Comparison of ENCODE assay signal across 14 cellular contexts in the genomic region with DNA sequence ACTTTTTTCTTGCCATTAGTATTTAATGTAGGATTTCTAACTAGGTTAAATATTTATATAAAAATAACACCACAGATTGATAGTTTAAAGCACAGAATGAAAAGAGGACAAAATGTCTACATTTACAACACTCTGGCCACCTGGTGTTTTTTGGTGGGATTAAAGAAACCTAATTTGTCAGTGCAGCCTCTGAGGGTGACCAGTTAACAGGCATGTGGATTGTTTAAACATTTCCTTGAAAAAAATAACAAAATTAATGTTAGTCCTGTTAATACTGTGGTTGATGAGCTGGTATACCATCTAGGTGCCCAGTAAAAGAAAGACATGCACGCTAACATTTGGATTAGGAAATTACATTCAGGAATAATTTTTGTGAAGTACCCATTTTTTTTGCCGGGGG. TPM values are rescaled to one million over a fixed set of nuclear protein-coding genes. Genes with fewer than 3 reads are reported as not detected.
DNase-seq lines count a peak whose midpoint lies in the region; ATAC-seq and TF ChIP-seq lines count a peak whose summit lies in the region.
"Had no signal": no experiment of that assay in that cellular context is flagged by ENCODE, and none has a peak within 500 bp of the region (broad histone marks: within the 10 kb centered on the region; RNA-seq: fewer than 3 reads in every experiment).

No MANE protein-coding gene starts in this region.

- peak overlapping the region; percentile 28 for H3K4me3 Mint-ChIP-seq in activated naive CD4-positive, alpha-beta T cell treated with anti-CD3 and anti-CD28 coated beads, Interleukin-2, amount 10 ng/mL, durations not matched to agents 7 days and 5 days
- no peak overlapping the region for H3K4me3 Mint-ChIP-seq in T-helper 17 cell
- H3K4me3 Mint-ChIP-seq in stimulated activated memory B cell treated with anti-CD40 and anti-IgM and Interleukin-4, amounts not matched to agents 10 μg/mL and 1 μg/mL and 100 μg/mL, for 72 hours: no peak overlapping the region
- H3K4me3 Mint-ChIP-seq: GM23338 had no signal

- H3K27ac Mint-ChIP-seq in activated naive CD4-positive, alpha-beta T cell treated with anti-CD3 and anti-CD28 coated beads, Interleukin-2, amount 10 ng/mL, durations not matched to agents 7 days and 5 days: peak overlapping the region; percentile 82
- H3K27ac Mint-ChIP-seq in T-helper 17 cell: peak overlapping the region; percentile 94
- H3K27ac Mint-ChIP-seq in stimulated activated memory B cell treated with anti-CD40 and anti-IgM and Interleukin-4, amounts not matched to agents 10 μg/mL and 1 μg/mL and 100 μg/mL, for 72 hours: peak overlapping the region; percentile 62
- H3K27ac Mint-ChIP-seq: GM23338 had no signal

- H3K4me1 ChIP-seq in lower lobe of right lung: peaks cover 39% of the 10 kb centered on the region
- H3K4me1 ChIP-seq: Caco-2 had no signal

- H3K36me3 Mint-ChIP-seq in activated naive CD4-positive, alpha-beta T cell treated with anti-CD3 and anti-CD28 coated beads, Interleukin-2, amount 10 ng/mL, durations not matched to agents 7 days and 5 days: peaks cover 75% of the 10 kb centered on the region
- H3K36me3 Mint-ChIP-seq in T-helper 17 cell (ENCODE audit: low read depth): peaks cover 3% of the 10 kb centered on the region
- peaks cover 54% of the 10 kb centered on the region for H3K36me3 Mint-ChIP-seq in stimulated activated memory B cell treated with anti-CD40 and anti-IgM and Interleukin-4, amounts not matched to agents 10 μg/mL and 1 μg/mL and 100 μg/mL, for 72 hours

- H3K9me3 Mint-ChIP-seq in activated naive CD4-positive, alpha-beta T cell treated with anti-CD3 and anti-CD28 coated beads, Interleukin-2, amount 10 ng/mL, durations not matched to agents 7 days and 5 days: no peaks in the 10 kb centered on the region
- H3K9me3 Mint-ChIP-seq in stimulated activated memory B cell treated with anti-CD40 and anti-IgM and Interleukin-4, amounts not matched to agents 10 μg/mL and 1 μg/mL and 100 μg/mL, for 72 hours: no peaks in the 10 kb centered on the region

- intact Hi-C loops in lower lobe of right lung (cut with DNase I) (no loop called here), posterior cingulate gyrus (cut with DNase I) (no loop called here)

- H3K4me3 ChIP-seq in lower lobe of right lung: no peak overlapping the region
- H3K4me3 ChIP-seq: GM23338 had no signal

- DNase-seq in activated naive CD4-positive, alpha-beta T cell treated with anti-CD3 and anti-CD28 coated beads, Interleukin-2, amount 10 ng/mL, durations not matched to agents 7 days and 5 days: no peak
- no peak for DNase-seq in activated naive CD4-positive, alpha-beta T cell treated with Interleukin-2 at 50 U/mL for 16 hours
- DNase-seq in T-helper 17 cell (no peak), lower lobe of right lung (no peak), posterior cingulate gyrus (no peak), pons (ENCODE audit: low spot score) (no peak), amniotic stem cell (lab: John Stamatoyannopoulos, UW) (no peak)
- DNase-seq: Caco-2; central memory CD4-positive, alpha-beta T cell; Karpas-422; NCI-H1105 had no signal

- peaks cover 64% of the 10 kb centered on the region for H3K36me3 ChIP-seq in lower lobe of right lung

- peaks cover 75% of the 10 kb centered on the region for H3K4me1 Mint-ChIP-seq in activated naive CD4-positive, alpha-beta T cell treated with anti-CD3 and anti-CD28 coated beads, Interleukin-2, amount 10 ng/mL, durations not matched to agents 7 days and 5 days
- peaks cover 35% of the 10 kb centered on the region for H3K4me1 Mint-ChIP-seq in T-helper 17 cell
- peaks cover 33% of the 10 kb centered on the region for H3K4me1 Mint-ChIP-seq in stimulated activated memory B cell treated with anti-CD40 and anti-IgM and Interleukin-4, amounts not matched to agents 10 μg/mL and 1 μg/mL and 100 μg/mL, for 72 hours

- H3K27ac ChIP-seq in lower lobe of right lung: peak overlapping the region; percentile 20

- no peaks in the 10 kb centered on the region for H3K27me3 Mint-ChIP-seq in activated naive CD4-positive, alpha-beta T cell treated with anti-CD3 and anti-CD28 coated beads, Interleukin-2, amount 10 ng/mL, durations not matched to agents 7 days and 5 days
- no peaks in the 10 kb centered on the region for H3K27me3 Mint-ChIP-seq in T-helper 17 cell
- H3K27me3 Mint-ChIP-seq in stimulated activated memory B cell treated with anti-CD40 and anti-IgM and Interleukin-4, amounts not matched to agents 10 μg/mL and 1 μg/mL and 100 μg/mL, for 72 hours: no peaks in the 10 kb centered on the region

- CTCF ChIA-PET in activated naive CD4-positive, alpha-beta T cell treated with anti-CD3 and anti-CD28 coated beads, Interleukin-2, amount 10 ng/mL, durations not matched to agents 7 days and 5 days (lab: Charles Lee): interaction anchor here (0.6 to 2.5 kb wide), 10 partner anchors 17 to 280 kb away, joined by 3 to 7 read pairs (median 4); no protein-coding TSS in a partner anchor

- TF ChIP-seq CTCF in lower lobe of right lung (IDR thresholded peaks at IDR 0.05): no peak

- ATAC-seq in T-helper 17 cell (no peak), lower lobe of right lung (no peak)
- no peak for ATAC-seq in stimulated activated memory B cell treated with anti-CD40 and anti-IgM and Interleukin-4, amounts not matched to agents 10 μg/mL and 1 μg/mL and 100 μg/mL, for 72 hours
- ATAC-seq: GM23338, left lobe of liver had no signal

- H3K9me3 ChIP-seq in T-helper 17 cell (ENCODE audit: control insufficient read depth, low read length, poor library complexity, severe bottlenecking) (no peaks in the 10 kb centered on the region), lower lobe of right lung (no peaks in the 10 kb centered on the region)

- H3K27me3 ChIP-seq in lower lobe of right lung (ENCODE audit: low read depth): no peaks in the 10 kb centered on the region

RNA-seq across cellular contexts. Expression of a gene that starts 8.8 kb away (rescaled TPM):
- total RNA-seq in T-helper 17 cell (10 to 100 TPM; 42.4 to 44.8 TPM), lower lobe of right lung (17.7 TPM)
